In the genomic region with DNA sequence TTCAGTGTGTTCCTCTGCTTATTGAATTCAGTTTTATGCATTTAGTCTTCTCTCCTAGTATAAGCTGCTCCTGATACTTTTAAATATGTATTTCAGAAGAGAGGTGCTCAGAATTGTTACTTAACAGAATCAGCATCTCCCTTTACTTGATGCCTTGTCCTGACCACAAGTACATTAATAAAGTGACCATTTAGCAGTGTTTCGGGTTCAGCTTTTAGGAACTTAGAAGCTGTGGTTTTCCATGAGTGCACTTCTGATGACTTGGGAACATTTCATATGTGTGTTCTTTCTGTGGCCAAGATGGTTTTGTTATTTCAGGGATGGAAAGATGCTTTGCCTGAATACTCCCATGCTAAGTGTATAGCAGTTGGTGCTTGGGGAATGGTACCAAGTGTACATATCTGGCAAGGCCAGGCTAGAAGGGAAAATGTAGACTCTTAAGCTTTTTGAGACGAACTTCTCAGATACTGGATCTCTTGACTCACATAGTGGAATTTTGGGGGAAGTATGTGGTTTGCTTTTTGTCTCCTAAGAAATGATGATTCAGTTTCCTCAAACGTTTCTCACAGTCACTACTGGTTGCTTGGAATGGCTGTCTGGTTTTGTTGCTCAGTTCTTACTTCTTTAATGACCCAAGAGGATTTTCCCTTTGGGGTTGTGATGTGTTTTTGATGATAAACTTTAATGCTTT, we compare ENCODE assay signal across 11 cellular contexts. TPM values are rescaled to one million over a fixed set of nuclear protein-coding genes. Genes with fewer than 3 reads are reported as not detected.
DNase-seq lines count a peak whose midpoint lies in the region; ATAC-seq, FAIRE-seq and TF ChIP-seq lines count a peak whose summit lies in the region.
"Had no signal": no experiment of that assay in that cellular context is flagged by ENCODE, and none has a peak within 500 bp of the region (broad histone marks: within the 10 kb centered on the region; RNA-seq: fewer than 3 reads in every experiment).

No MANE protein-coding gene starts in this region.

- intact Hi-C loops in vagina (cut with DNase I), result no loop called here

- no peak overlapping the region for H3K4me3 ChIP-seq in hepatocyte
- H3K4me3 ChIP-seq in vagina, result no peak overlapping the region

- TF ChIP-seq CTCF in hepatocyte (IDR thresholded peaks at IDR 0.05; ENCODE audit: poor library complexity) (no peak), vagina (IDR thresholded peaks at IDR 0.05) (no peak)

- H4K20me1 ChIP-seq in hepatocyte (ENCODE audit: insufficient read depth, poor library complexity, severe bottlenecking), result peaks cover 3% of the 10 kb centered on the region

- H3K4me1 Mint-ChIP-seq in activated T-helper 17 cell treated with anti-CD3 and anti-CD28 coated beads, Interleukin-2, amount 50 U/mL, for 72 hours, result peaks cover 50% of the 10 kb centered on the region

- H3K4me2 ChIP-seq in hepatocyte, result no peak overlapping the region

- H3K27ac ChIP-seq in hepatocyte (peak overlapping the region; percentile 21), vagina (no peak overlapping the region)

- H3K9me3 ChIP-seq in hepatocyte (ENCODE audit: low read depth) (no peaks in the 10 kb centered on the region), vagina (no peaks in the 10 kb centered on the region)

- H3K9me2 ChIP-seq in hepatocyte (replicated peaks; ENCODE audit: insufficient read depth), result no peaks in the 10 kb centered on the region

- ATAC-seq in activated T-helper 17 cell treated with anti-CD3 and anti-CD28 coated beads, Interleukin-2, amount 50 U/mL, for 72 hours (replicated peaks), result peak; percentile 85
- no peak for ATAC-seq in HG03196 (IDR thresholded peaks at IDR 0.05; ENCODE audit: unreplicated experiment)
- ATAC-seq in GM19463 (IDR thresholded peaks at IDR 0.05; ENCODE audit: unreplicated experiment), result no peak
- ATAC-seq: left lobe of liver had no signal

- H3K27me3 Mint-ChIP-seq in activated T-helper 17 cell treated with anti-CD3 and anti-CD28 coated beads, Interleukin-2, amount 50 U/mL, for 72 hours, result no peaks in the 10 kb centered on the region
- H3K27me3 Mint-ChIP-seq: brain had no signal

- H3K4me3 Mint-ChIP-seq in activated T-helper 17 cell treated with anti-CD3 and anti-CD28 coated beads, Interleukin-2, amount 50 U/mL, for 72 hours, result peak overlapping the region; percentile 62
- H3K4me3 Mint-ChIP-seq: brain had no signal

- peak; percentile 66 for DNase-seq in ACHN
- DNase-seq in H54 (ENCODE audit: insufficient read length, low spot score), result peak; percentile 47
- DNase-seq in hepatocyte (ENCODE audit: low spot score), result no peak
- no peak for DNase-seq in NCI-H1092 treated with DMSO at 0.1 percent for 48 hours (lab: John Stamatoyannopoulos, UW)
- DNase-seq in vagina (ENCODE audit: extremely low spot score in 2 of 2), result no peak
- DNase-seq: RPMI8226 had no signal

- in situ Hi-C loops in ACHN (cut with HindIII; ENCODE audit: low pct_ligation_motif_present, low pct_unique_long_range_greater_than_20kb, low sequenced_read_pairs), result no loop called here

- H3K79me2 ChIP-seq in hepatocyte, result peaks cover 70% of the 10 kb centered on the region

- WGBS in hepatocyte (ENCODE audit: low lambda C conversion rate, missing lambda C conversion rate), result 66% methylated on average over 3 of the region's 3 CpGs

- TF ChIP-seq POLR2A in H54 (IDR thresholded peaks at IDR 0.05; ENCODE audit: low read depth, low read length) (no peak), vagina (IDR thresholded peaks at IDR 0.05) (no peak)

- no peaks in the 10 kb centered on the region for H3K36me3 ChIP-seq in hepatocyte (replicated peaks; ENCODE audit: insufficient read depth, low read depth)
- no peaks in the 10 kb centered on the region for H3K36me3 ChIP-seq in vagina

- peaks cover 74% of the 10 kb centered on the region for H3K36me3 Mint-ChIP-seq in activated T-helper 17 cell treated with anti-CD3 and anti-CD28 coated beads, Interleukin-2, amount 50 U/mL, for 72 hours (ENCODE audit: low read depth)

- H3K27ac Mint-ChIP-seq in activated T-helper 17 cell treated with anti-CD3 and anti-CD28 coated beads, Interleukin-2, amount 50 U/mL, for 72 hours, result peak overlapping the region; percentile 84

- no peaks in the 10 kb centered on the region for H3K9me3 Mint-ChIP-seq in activated T-helper 17 cell treated with anti-CD3 and anti-CD28 coated beads, Interleukin-2, amount 50 U/mL, for 72 hours

- FAIRE-seq in H54 (lab: Jason Lieb, UNC), result peak; percentile 97

- H3K27me3 ChIP-seq in hepatocyte, result no peaks in the 10 kb centered on the region
- no peaks in the 10 kb centered on the region for H3K27me3 ChIP-seq in vagina

- H2AFZ ChIP-seq in hepatocyte, result no peak overlapping the region

- peaks cover 54% of the 10 kb centered on the region for H3K4me1 ChIP-seq in hepatocyte (ENCODE audit: insufficient read depth)
- H3K4me1 ChIP-seq in vagina, result peaks cover 19% of the 10 kb centered on the region

RNA-seq across cellular contexts. Expression of a gene that starts 17.2 kb away (rescaled TPM):
- 10 to 100 TPM; 23.9 to 30.8 TPM for total RNA-seq in activated T-helper 17 cell treated with anti-CD3 and anti-CD28 coated beads, Interleukin-2, amount 50 U/mL, for 72 hours
- total RNA-seq in hepatocyte (36.8 and 43.5 TPM in 2 replicates), vagina (33.1 TPM)
- polyA plus RNA-seq in hepatocyte, result 19.7 and 20.2 TPM in 2 replicates

RNA-seq across cellular contexts. Expression of a gene that starts 47.8 kb away (rescaled TPM):
- not detected for total RNA-seq in activated T-helper 17 cell treated with anti-CD3 and anti-CD28 coated beads, Interleukin-2, amount 50 U/mL, for 72 hours
- total RNA-seq in hepatocyte (not detected in 2 replicates), vagina (not detected)
- polyA plus RNA-seq in hepatocyte, result not detected in 2 replicates
- total RNA-seq: left lobe of liver had no signal

RNA-seq across cellular contexts. Expression of a gene that starts 55.4 kb away (rescaled TPM):
- total RNA-seq in activated T-helper 17 cell treated with anti-CD3 and anti-CD28 coated beads, Interleukin-2, amount 50 U/mL, for 72 hours, result 10 to 100 TPM; 36.3 to 47.4 TPM
- total RNA-seq in hepatocyte (81.5 and 93.5 TPM in 2 replicates), vagina (36.8 TPM)
- polyA plus RNA-seq in hepatocyte, result 107 and 122 TPM in 2 replicates

Comparison
In these comparisons a context has a peak if more than half of its experiments do, and no peak if none do; other contexts are left out.
1. DNase-seq: peak in ACHN (single experiment) and H54 (single experiment); none in hepatocyte (single experiment), NCI-H1092 treated with DMSO at 0.1 percent for 48 hours (single experiment) and vagina (0 of 2).